In the genomic region with DNA sequence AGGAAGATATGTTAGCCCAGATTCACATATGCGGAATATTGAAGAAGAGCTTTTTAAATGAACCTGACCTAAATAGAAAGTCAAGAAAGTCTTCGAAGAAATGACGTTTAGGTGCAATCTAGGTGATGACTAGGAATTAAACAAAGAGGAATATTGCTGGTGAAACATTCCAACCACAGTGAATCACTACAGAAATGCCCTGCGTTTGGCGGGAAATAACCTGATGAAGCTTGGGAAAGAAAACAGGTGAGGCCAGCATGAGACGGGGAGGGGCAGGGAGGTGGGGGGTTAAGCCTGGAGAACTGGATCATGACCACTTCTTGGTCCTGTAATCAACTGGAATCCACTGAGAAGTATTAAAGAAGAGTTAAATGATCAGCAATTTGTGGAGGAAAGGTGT, we compare ENCODE assay signal across 22 cellular contexts.
"Had no signal": no experiment of that assay in that cellular context is flagged by ENCODE, and none has a peak within 500 bp of the region (broad histone marks: within the 10 kb centered on the region; RNA-seq: fewer than 3 reads in every experiment).

No MANE protein-coding gene starts in this region.

- H3K4me1 ChIP-seq: SJCRH30 had no signal

- H3K4me3 ChIP-seq: MG63, SJCRH30 had no signal

- H3K27ac ChIP-seq: HL-60, SJCRH30 had no signal

- H3K9me3 ChIP-seq: MG63, SJCRH30 had no signal

- H3K27me3 ChIP-seq: MG63, SJCRH30 had no signal

- ATAC-seq: Right ventricle myocardium inferior, SK-N-SH treated with all-trans-retinoic acid at 6 μM for 48 hours had no signal

- DNase-seq: KBM-7, MG63, NCI-H1092, NCI-H1105 treated with DMSO at 0.1 percent for 48 hours, NCI-H1417 treated with DMSO at 0.1 percent for 48 hours, NCI-H146, NCI-H1694 treated with DMSO at 0.1 percent for 48 hours, NCI-H1930, NCI-H2081, NCI-H2171, NCI-H226, NCI-H446, NCI-H510A, NCI-H524 treated with DMSO at 0.1 percent for 48 hours, NCI-H69, NCI-H774, RPMI8226, SHP77 treated with DMSO at 0.1 percent for 48 hours, SJCRH30 had no signal

- H3K36me3 ChIP-seq: MG63, SJCRH30 had no signal
